ENCODE assay signal across 2 cellular contexts in the genomic region with DNA sequence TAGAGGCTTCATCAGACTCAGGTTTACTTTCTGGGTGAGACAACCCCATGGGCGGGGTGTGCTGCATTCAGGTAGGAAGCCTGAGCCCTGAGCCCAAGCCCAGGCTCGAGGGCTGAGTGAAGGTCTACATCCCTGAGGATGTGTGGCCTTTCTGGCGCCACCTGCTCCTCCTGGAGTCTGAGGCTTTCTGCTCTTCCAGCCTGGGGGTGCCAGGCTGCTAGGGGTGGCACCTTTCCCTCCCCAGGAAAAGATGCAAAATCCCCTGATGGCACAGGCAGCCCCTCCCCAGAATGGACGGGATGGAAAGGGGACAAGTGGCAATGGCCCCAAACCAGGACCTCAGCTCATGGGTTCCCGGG.
TF ChIP-seq lines count a peak whose summit lies in the region.

No MANE protein-coding gene starts in this region.

TF ChIP-seq in IMR-90, 13 proteins besides CTCF, POLR2A, EP300 and RAD21:
- TF ChIP-seq NFE2L2 (IDR thresholded peaks at IDR 0.05; ENCODE audit: low read depth, low read length) (no peak), USF2 (IDR thresholded peaks at IDR 0.05; ENCODE audit: low read depth, low read length) (no peak), MAZ (IDR thresholded peaks at IDR 0.05; ENCODE audit: borderline replicate concordance, low read depth, low read length) (no peak), BHLHE40 (IDR thresholded peaks at IDR 0.05; ENCODE audit: low read depth, low read length) (no peak), CHD1 (IDR thresholded peaks at IDR 0.05; ENCODE audit: low read depth, low read length) (no peak), MXI1 (IDR thresholded peaks at IDR 0.05; ENCODE audit: borderline replicate concordance, low read depth, low read length) (no peak), CEBPB (IDR thresholded peaks at IDR 0.05; ENCODE audit: low read depth, low read length) (no peak), MAFK (IDR thresholded peaks at IDR 0.05; ENCODE audit: low read depth, low read length) (no peak), RFX5 (IDR thresholded peaks at IDR 0.05; ENCODE audit: low read depth, low read length) (no peak), SMC3 (IDR thresholded peaks at IDR 0.05; ENCODE audit: low read depth, low read length) (no peak), FOS (IDR thresholded peaks at IDR 0.05; ENCODE audit: low read depth, low read length) (no peak), RCOR1 (IDR thresholded peaks at IDR 0.05; ENCODE audit: insufficient replicate concordance, low read length) (no peak)
- TF ChIP-seq, protein P1, sequence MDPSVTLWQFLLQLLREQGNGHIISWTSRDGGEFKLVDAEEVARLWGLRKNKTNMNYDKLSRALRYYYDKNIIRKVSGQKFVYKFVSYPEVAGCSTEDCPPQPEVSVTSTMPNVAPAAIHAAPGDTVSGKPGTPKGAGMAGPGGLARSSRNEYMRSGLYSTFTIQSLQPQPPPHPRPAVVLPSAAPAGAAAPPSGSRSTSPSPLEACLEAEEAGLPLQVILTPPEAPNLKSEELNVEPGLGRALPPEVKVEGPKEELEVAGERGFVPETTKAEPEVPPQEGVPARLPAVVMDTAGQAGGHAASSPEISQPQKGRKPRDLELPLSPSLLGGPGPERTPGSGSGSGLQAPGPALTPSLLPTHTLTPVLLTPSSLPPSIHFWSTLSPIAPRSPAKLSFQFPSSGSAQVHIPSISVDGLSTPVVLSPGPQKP (IDR thresholded peaks at IDR 0.05; ENCODE audit: borderline replicate concordance, low read depth, low read length): no peak
TF ChIP-seq in IMR-90: peak in this region for 0.

TF ChIP-seq in H1, 55 proteins besides CTCF, POLR2A, EP300 and RAD21:
- TF ChIP-seq SP4 (IDR thresholded peaks at IDR 0.05; ENCODE audit: low read length) (no peak), KDM4A (IDR thresholded peaks at IDR 0.05; ENCODE audit: low read depth, low read length, severe bottlenecking) (no peak), USF2 (IDR thresholded peaks at IDR 0.05; ENCODE audit: low read length) (no peak), HDAC6 (IDR thresholded peaks at IDR 0.05; ENCODE audit: low read depth, low read length) (no peak), TEAD4 (IDR thresholded peaks at IDR 0.05; ENCODE audit: low read depth, low read length) (no peak), POU5F1 (IDR thresholded peaks at IDR 0.05; ENCODE audit: low read depth, low read length) (no peak), CBX8 (IDR thresholded peaks at IDR 0.05; ENCODE audit: borderline replicate concordance, low read depth, low read length) (no peak), POLR2AphosphoS5 (IDR thresholded peaks at IDR 0.05; ENCODE audit: low read depth, low read length) (no peak), CHD2 (IDR thresholded peaks at IDR 0.05; ENCODE audit: low read length) (no peak)
